In genomic region chr21:40371329-40371728, GRCh38 we compare ENCODE assay signal across 23 cellular contexts.
"Had no signal": no experiment of that assay in that cellular context is flagged by ENCODE, and none has a peak within 500 bp of the region (broad histone marks: within the 10 kb centered on the region; RNA-seq: fewer than 3 reads in every experiment).

No MANE protein-coding gene starts in this region.

- H3K36me3 ChIP-seq: colonic mucosa, esophagus muscularis mucosa, esophagus squamous epithelium, gastrocnemius medialis, gastroesophageal sphincter, heart left ventricle, heart right ventricle had no signal

- DNase-seq: colonic mucosa; cortex of kidney; dermis blood vessel endothelial cell; dorsolateral prefrontal cortex; effector CD4-positive, alpha-beta T cell; effector CD8-positive, alpha-beta T cell; effector memory CD4-positive, alpha-beta T cell; effector memory CD8-positive, alpha-beta T cell; endodermal cell; erythroblast; esophagus squamous epithelium; foreskin fibroblast; foreskin keratinocyte; foreskin melanocyte; gastrocnemius medialis; glutamatergic neuron; heart left ventricle; heart right ventricle had no signal

- ATAC-seq: effector memory CD8-positive, alpha-beta T cell; esophagus mucosa; foreskin keratinocyte; gastrocnemius medialis; gastroesophageal sphincter; heart left ventricle; heart right ventricle had no signal

- H3K27ac ChIP-seq: colonic mucosa, coronary artery, epithelial cell of prostate, esophagus muscularis mucosa, esophagus squamous epithelium, foreskin keratinocyte, gastrocnemius medialis, gastroesophageal sphincter, heart left ventricle, heart right ventricle had no signal

- H3K4me3 ChIP-seq: colonic mucosa, coronary artery, dorsolateral prefrontal cortex, esophagus muscularis mucosa, esophagus squamous epithelium, gastrocnemius medialis, gastroesophageal sphincter, heart left ventricle, heart right ventricle had no signal

- H3K9me3 ChIP-seq: colonic mucosa, esophagus muscularis mucosa, esophagus squamous epithelium, gastrocnemius medialis, gastroesophageal sphincter had no signal

- H3K27me3 ChIP-seq: colonic mucosa, esophagus muscularis mucosa, esophagus squamous epithelium, foreskin keratinocyte, gastrocnemius medialis, gastroesophageal sphincter, heart left ventricle had no signal
